ENCODE assay signal across 21 cellular contexts in genomic region chr16:67517178-67517492, GRCh38. TPM values are rescaled to one million over a fixed set of nuclear protein-coding genes. Genes with fewer than 3 reads are reported as not detected.
DNase-seq lines count a peak whose midpoint lies in the region; ATAC-seq, FAIRE-seq and TF ChIP-seq lines count a peak whose summit lies in the region.
"Had no signal": no experiment of that assay in that cellular context is flagged by ENCODE, and none has a peak within 500 bp of the region (broad histone marks: within the 10 kb centered on the region; RNA-seq: fewer than 3 reads in every experiment).

No MANE protein-coding gene starts in this region.

- peak overlapping the region; percentile 81 to 98 (median 93) for H3K4me2 ChIP-seq in BLaER1 treated with 17β-estradiol and CSF1 and Interleukin-3, amounts not matched to agents 10 nM and 100 nM
- peak overlapping the region; percentile 87 for H3K4me2 ChIP-seq in Karpas-422 (ENCODE audit: low read depth, low read length, poor library complexity, severe bottlenecking)

- H3K4me3 ChIP-seq in BLaER1 treated with 17β-estradiol and CSF1 and Interleukin-3, amounts not matched to agents 10 nM and 100 nM = no peak overlapping the region
- peak overlapping the region; percentile 55 for H3K4me3 ChIP-seq in Karpas-422 (ENCODE audit: low read length)
- no peak overlapping the region for H3K4me3 ChIP-seq in kidney (ENCODE audit: low read length in 2 of 2)
- H3K4me3 ChIP-seq in spleen = no peak overlapping the region

- DNase-seq in Karpas-422 = peak; percentile 52
- no peak for DNase-seq in kidney
- no peak for DNase-seq in spleen
- DNase-seq in GM12891 (ENCODE audit: insufficient read length, low spot score) = no peak
- DNase-seq: DMS79 treated with DMSO at 0.1 percent for 48 hours, KG1, NCI-H1436, NCI-H2029, NCI-H2171 treated with DMSO at 0.1 percent for 48 hours, NCI-H510A treated with DMSO at 0.1 percent for 48 hours, NCI-H82, SHP77 had no signal

- ATAC-seq in HG02678 (IDR thresholded peaks at IDR 0.05; ENCODE audit: unreplicated experiment) (no peak), HG03175 (IDR thresholded peaks at IDR 0.05; ENCODE audit: unreplicated experiment) (no peak)
- ATAC-seq: Panc1 had no signal

- intact Hi-C loops in kidney (cut with DNase I) = no loop called here
- intact Hi-C loops in spleen (cut with DNase I; ENCODE audit: low total_unique reads) = no loop called here

- H4K20me1 ChIP-seq in BLaER1 treated with 17β-estradiol and CSF1 and Interleukin-3, amounts not matched to agents 10 nM and 100 nM = no peaks in the 10 kb centered on the region
- no peaks in the 10 kb centered on the region for H4K20me1 ChIP-seq in Karpas-422 (ENCODE audit: insufficient read depth, low read depth, low read length)

- peak overlapping the region; percentile 14 to 87 (median 83); a peak in 19 of 22 replicates for H3K27ac ChIP-seq in BLaER1 treated with 17β-estradiol and CSF1 and Interleukin-3, amounts not matched to agents 10 nM and 100 nM
- peak overlapping the region; percentile 93 for H3K27ac ChIP-seq in Karpas-422 (ENCODE audit: low read length)
- peak overlapping the region; percentile 54 to 79 for H3K27ac ChIP-seq in kidney (ENCODE audit: low read depth in 2 of 2, low read length in 2 of 2)
- peak overlapping the region in 7 of 8 donors; percentile 60 to 93 (median 82) for H3K27ac ChIP-seq in spleen

- H3K4me1 ChIP-seq in BLaER1 treated with 17β-estradiol and CSF1 and Interleukin-3, amounts not matched to agents 10 nM and 100 nM = peaks cover 78 to 92% (median 87%) of the 10 kb centered on the region in 10 experiments
- peaks cover 68% of the 10 kb centered on the region for H3K4me1 ChIP-seq in Karpas-422 (ENCODE audit: low read length)
- H3K4me1 ChIP-seq in kidney (ENCODE audit: control insufficient read depth in 1 of 2, insufficient read depth in 1 of 2, low read depth in 1 of 2, low read length in 2 of 2) = peaks cover 8 to 9% of the 10 kb centered on the region in 2 donors
- H3K4me1 ChIP-seq in spleen = peaks cover 21 to 97% (median 73%) of the 10 kb centered on the region in 6 donors

- peak overlapping the region in 10 of 11 experiments; percentile 60 to 73 (median 70); a peak in 17 of 22 replicates for H3K9ac ChIP-seq in BLaER1 treated with 17β-estradiol and CSF1 and Interleukin-3, amounts not matched to agents 10 nM and 100 nM
- peak overlapping the region; percentile 53 for H3K9ac ChIP-seq in Karpas-422 (ENCODE audit: low read length)
- no peak overlapping the region for H3K9ac ChIP-seq in kidney (ENCODE audit: low read length in 2 of 2)

- 30 to 63% (median 50%) methylated on average over 3 to 4 of the region's 4 CpGs for WGBS in spleen, 5 donors

- no peaks in the 10 kb centered on the region for H3K9me2 ChIP-seq in Karpas-422 (replicated peaks; ENCODE audit: insufficient read depth, low read length)

- FAIRE-seq in kidney (lab: Jason Lieb, UNC) = no peak
- no peak for FAIRE-seq in GM12891 (lab: Jason Lieb, UNC)
- FAIRE-seq: G401.6, GM12892 had no signal

- no peaks in the 10 kb centered on the region for H3K9me3 ChIP-seq in BLaER1 treated with 17β-estradiol and CSF1 and Interleukin-3, amounts not matched to agents 10 nM and 100 nM (replicated peaks in 1 of 11)
- no peaks in the 10 kb centered on the region for H3K9me3 ChIP-seq in Karpas-422 (ENCODE audit: low read length)
- no peaks in the 10 kb centered on the region for H3K9me3 ChIP-seq in kidney (ENCODE audit: control insufficient read depth in 1 of 2, low read length in 2 of 2)
- H3K9me3 ChIP-seq in spleen = no peaks in the 10 kb centered on the region

- H3K79me2 ChIP-seq in Karpas-422 (ENCODE audit: low read length) = no peaks in the 10 kb centered on the region

- H3K27me3 ChIP-seq in BLaER1 treated with 17β-estradiol and CSF1 and Interleukin-3, amounts not matched to agents 10 nM and 100 nM = no peaks in the 10 kb centered on the region
- no peaks in the 10 kb centered on the region for H3K27me3 ChIP-seq in Karpas-422 (ENCODE audit: low read length)
- no peaks in the 10 kb centered on the region for H3K27me3 ChIP-seq in spleen (replicated peaks in 1 of 7)

- H3K36me3 ChIP-seq in BLaER1 treated with 17β-estradiol and CSF1 and Interleukin-3, amounts not matched to agents 10 nM and 100 nM = no peaks in the 10 kb centered on the region
- H3K36me3 ChIP-seq in Karpas-422 (ENCODE audit: insufficient read depth, low read length) (no peaks in the 10 kb centered on the region), kidney (ENCODE audit: control insufficient read depth in 1 of 2, insufficient read depth in 2 of 2, low read length in 2 of 2) (no peaks in the 10 kb centered on the region), spleen (no peaks in the 10 kb centered on the region)

- H2AFZ ChIP-seq in Karpas-422 (ENCODE audit: low read length) = 0 out of 2 replicates have a peak overlapping the region, but pooled peaks have one; percentile 10

- TF ChIP-seq CTCF in kidney (IDR thresholded peaks at IDR 0.05; ENCODE audit: borderline replicate concordance, extremely low read depth, insufficient read depth) (no peak), spleen (IDR thresholded peaks at IDR 0.05 in 8 of 11, conservative IDR thresholded peaks at IDR 0.05 in 3 of 11) (no peak)

- no peak for TF ChIP-seq POLR2A in spleen (IDR thresholded peaks at IDR 0.05)
- no peak for TF ChIP-seq POLR2A in GM12891 (IDR thresholded peaks at IDR 0.05; ENCODE audit: low read depth, low read length)

TF ChIP-seq in GM12891, 5 proteins besides CTCF, POLR2A, EP300 and RAD21:
- TF ChIP-seq SPI1 (IDR thresholded peaks at IDR 0.05; ENCODE audit: low read depth, low read length) (no peak), POLR2AphosphoS5 (IDR thresholded peaks at IDR 0.05; ENCODE audit: low read depth, low read length) (no peak), TAF1 (IDR thresholded peaks at IDR 0.05; ENCODE audit: low read depth, low read length) (no peak), PAX5 (IDR thresholded peaks at IDR 0.05; ENCODE audit: insufficient read depth, low read length, severe bottlenecking) (no peak), POU2F2 (IDR thresholded peaks at IDR 0.05; ENCODE audit: low read depth, low read length) (no peak)

RNA-seq across cellular contexts. Expression of gene RIPOR1, which starts 11.5 kb away (rescaled TPM):
- total RNA-seq in Karpas-422 (2014; rRNA removed; shearing (Covaris generic); ENCODE audit: low replicate concordance) = 1.3 and 2.9 TPM in 2 replicates
- total RNA-seq in kidney (116 TPM), spleen (100 to 1,000 TPM; 114 to 242 (median 188) TPM)
- polyA plus RNA-seq in kidney (ENCODE audit: insufficient read depth, low read depth, low replicate concordance) (60.9 TPM), spleen (10 to 100 TPM; 29.9 to 84.7 (median 69.9) TPM)
- 11.4 TPM for polyA plus RNA-seq in GM12891 (2012; ENCODE audit: low read depth, missing spikeins)

RNA-seq across cellular contexts. Expression of gene AGRP, which starts 33.8 kb away (rescaled TPM):
- not detected in 2 replicates for total RNA-seq in Karpas-422 (2014; rRNA removed; shearing (Covaris generic); ENCODE audit: low replicate concordance)
- not detected for total RNA-seq in kidney
- polyA plus RNA-seq in kidney (ENCODE audit: insufficient read depth, low read depth, low replicate concordance) = 2.7 TPM
- under 1 TPM in 1 of 7 donors, not detected in 6; 0.91 TPM for total RNA-seq in spleen
- polyA plus RNA-seq in spleen = under 1 TPM; 0.15 to 0.30 (median 0.22) TPM
- not detected for polyA plus RNA-seq in GM12891 (2012; ENCODE audit: low read depth, missing spikeins)
- total RNA-seq: H4, M059J had no signal
- polyA plus RNA-seq: BJ had no signal

RNA-seq across cellular contexts. Expression of gene ATP6V0D1, which starts 36.2 kb away (rescaled TPM):
- 63.8 and 83.4 TPM in 2 replicates for total RNA-seq in Karpas-422 (2014; rRNA removed; shearing (Covaris generic); ENCODE audit: low replicate concordance)
- total RNA-seq in kidney (100 TPM), spleen (100 to 1,000 TPM in 5 of 7 donors, 10 to 100 TPM in 2; 97.5 to 133 (median 114) TPM)
- polyA plus RNA-seq in kidney (ENCODE audit: insufficient read depth, low read depth, low replicate concordance) (208 TPM), spleen (10 to 100 TPM; 37.3 to 68.6 (median 40.1) TPM)
- polyA plus RNA-seq in GM12891 (2012; ENCODE audit: low read depth, missing spikeins) = 58.9 TPM

RNA-seq across cellular contexts. Expression of gene CTCF, which starts 45.2 kb away (rescaled TPM):
- 29.5 and 36.0 TPM in 2 replicates for total RNA-seq in Karpas-422 (2014; rRNA removed; shearing (Covaris generic); ENCODE audit: low replicate concordance)
- total RNA-seq in kidney (42.6 TPM), spleen (10 to 100 TPM; 47.6 to 67.7 (median 50.8) TPM)
- polyA plus RNA-seq in kidney (ENCODE audit: insufficient read depth, low read depth, low replicate concordance) (20.4 TPM), spleen (10 to 100 TPM; 24.4 to 36.7 (median 25.6) TPM)
- 21.2 TPM for polyA plus RNA-seq in GM12891 (2012; ENCODE audit: low read depth, missing spikeins)

Comparison
In these comparisons a context has a peak if more than half of its experiments do, and no peak if none do; other contexts are left out.
1. H3K9ac ChIP-seq: peak in BLaER1 treated with 17β-estradiol and CSF1 and Interleukin-3, amounts not matched to agents 10 nM and 100 nM (10 of 11) and Karpas-422 (single experiment); none in kidney (0 of 2).
2. RNA of gene RIPOR1, which starts 11.5 kb away (total RNA-seq): 114 to 242 TPM in spleen and 116 TPM in kidney (single experiment); 1.3 to 2.9 TPM in Karpas-422; every median in the first group is over 10 times any median in the second.
3. Peak in every context shown above with its lines, with median percentiles within 50 percentile points of each other: H3K27ac ChIP-seq.